ENCODE assay signal across 20 cellular contexts in genomic region chr7:154804449-154804848, GRCh38.
DNase-seq lines count a peak whose midpoint lies in the region; ATAC-seq and TF ChIP-seq lines count a peak whose summit lies in the region.
"Had no signal": no experiment of that assay in that cellular context is flagged by ENCODE, and none has a peak within 500 bp of the region (broad histone marks: within the 10 kb centered on the region; RNA-seq: fewer than 3 reads in every experiment).

No MANE protein-coding gene starts in this region.

- no peak for TF ChIP-seq POLR2A in breast epithelium (IDR thresholded peaks at IDR 0.05)

- no peaks in the 10 kb centered on the region for H3K27me3 ChIP-seq in breast epithelium
- peaks cover 0 to 49% (median 0%) of the 10 kb centered on the region in 3 experiments for H3K27me3 ChIP-seq in neuronal stem cell (ENCODE audit: control insufficient read depth in 3 of 3, insufficient read depth in 3 of 3, low read depth in 1 of 3, low read length in 3 of 3)

- H4K91ac ChIP-seq in neuronal stem cell (ENCODE audit: low read depth, low read length, poor library complexity) = no peak overlapping the region

- H3K4ac ChIP-seq in neuronal stem cell (ENCODE audit: low read length) = no peak overlapping the region

- POLR2A ChIA-PET in MCF 10A (lab: Yijun Ruan, JAX) = interaction anchor here (0.6 to 2.2 kb wide), 9 partner anchors 10 to 129 kb away, joined by 3 to 12 read pairs (median 3); no protein-coding TSS in a partner anchor

- no peak overlapping the region for H4K8ac ChIP-seq in neuronal stem cell (ENCODE audit: low read depth, low read length)

- H3K27ac ChIP-seq in breast epithelium (no peak overlapping the region), epithelial cell of prostate (no peak overlapping the region), neuronal stem cell (replicated peaks; ENCODE audit: low read length) (no peak overlapping the region)
- H3K27ac ChIP-seq: 22Rv1, A549, C4-2B, HL-60 had no signal

- H2AFZ ChIP-seq in neuronal stem cell (ENCODE audit: low read length) = no peak overlapping the region

- H3K23ac ChIP-seq in neuronal stem cell (ENCODE audit: low read depth, low read length, poor library complexity) = no peak overlapping the region

- H2BK15ac ChIP-seq in neuronal stem cell (ENCODE audit: low read length) = no peak overlapping the region

- no peak for ATAC-seq in HG02610 (IDR thresholded peaks at IDR 0.05; ENCODE audit: unreplicated experiment)
- ATAC-seq in HG03432 (IDR thresholded peaks at IDR 0.05; ENCODE audit: unreplicated experiment) = no peak
- ATAC-seq in GM19324 (IDR thresholded peaks at IDR 0.05; ENCODE audit: low FRiP score, unreplicated experiment) = no peak
- ATAC-seq: A549, HCT116, K562 had no signal

- H3K4me3 ChIP-seq in breast epithelium (no peak overlapping the region), neuronal stem cell (ENCODE audit: low read length in 2 of 2) (no peak overlapping the region)
- H3K4me3 ChIP-seq: A549, K562 had no signal

- CTCF ChIA-PET in MCF 10A (lab: Yijun Ruan, JAX) = interaction anchor here (0.5 to 1.5 kb wide), 8 partner anchors 9 to 1532 kb away, joined by 3 to 9 read pairs (median 4); no protein-coding TSS in a partner anchor

- H3K27ac Mint-ChIP-seq in MCF 10A (ENCODE audit: low read depth, unreplicated experiment) = no peak overlapping the region
- H3K27ac Mint-ChIP-seq: CD4-positive, alpha-beta T cell; HFFc6 had no signal

- no peak overlapping the region for H3K4me2 ChIP-seq in neuronal stem cell (ENCODE audit: insufficient read depth, low read length, poor library complexity, severe bottlenecking)
- H3K4me2 ChIP-seq: A549 had no signal

- no peaks in the 10 kb centered on the region for H3K9me3 ChIP-seq in breast epithelium
- no peaks in the 10 kb centered on the region for H3K9me3 ChIP-seq in neuronal stem cell (replicated peaks in 1 of 2; ENCODE audit: control insufficient read depth in 2 of 2, insufficient read depth in 1 of 2, low read depth in 1 of 2, low read length in 2 of 2)
- H3K9me3 ChIP-seq: A549, Caco-2 had no signal

- peak overlapping the region; percentile 27 for H3K18ac ChIP-seq in neuronal stem cell (ENCODE audit: low read length)

- no peaks in the 10 kb centered on the region for H3K36me3 Mint-ChIP-seq in MCF 10A (ENCODE audit: insufficient read depth, unreplicated experiment)

- intact Hi-C loops in MCF 10A (cut with micrococcal nuclease) (no loop called here), breast epithelium (cut with DNase I; ENCODE audit: low total_unique reads) (loop anchor here (5.0 kb wide), 1 partner anchor 1353 kb away; no protein-coding TSS in a partner anchor)

- H2AK5ac ChIP-seq in neuronal stem cell (ENCODE audit: low read depth, low read length) = no peak overlapping the region

- no peak overlapping the region for H2BK12ac ChIP-seq in neuronal stem cell (ENCODE audit: low read length)

- H3K4me3 Mint-ChIP-seq in MCF 10A (ENCODE audit: unreplicated experiment) = no peak overlapping the region
- H3K4me3 Mint-ChIP-seq: CD4-positive, alpha-beta T cell; HFFc6 had no signal

- H3K9ac ChIP-seq in neuronal stem cell (ENCODE audit: low read depth, low read length, poor library complexity) = no peak overlapping the region

- no peaks in the 10 kb centered on the region for H3K4me1 Mint-ChIP-seq in MCF 10A (ENCODE audit: insufficient read depth, unreplicated experiment)

- H2BK5ac ChIP-seq in neuronal stem cell (ENCODE audit: low read length) = no peak overlapping the region

- no TSS peak for BruUV-seq in MCF 10A (replicated peaks; lab: Mats Ljungman, UMichigan)

- H3K36me3 ChIP-seq in breast epithelium (no peaks in the 10 kb centered on the region), neuronal stem cell (replicated peaks in 1 of 2; ENCODE audit: control insufficient read depth in 2 of 2, insufficient read depth in 2 of 2, low read length in 2 of 2) (no peaks in the 10 kb centered on the region)

- peaks cover 8% of the 10 kb centered on the region for H3K9me3 Mint-ChIP-seq in MCF 10A (ENCODE audit: unreplicated experiment)
- H3K9me3 Mint-ChIP-seq: CD4-positive, alpha-beta T cell had no signal

- no CpG with 5 or more reads among the region's 3 CpGs for WGBS in neuronal stem cell (ENCODE audit: extremely low coverage in 2 of 2, insufficient read length in 2 of 2, insufficient replicate concordance in 1 of 2), 2 donors

- H3K79me1 ChIP-seq in neuronal stem cell (ENCODE audit: low read depth, low read length) = no peaks in the 10 kb centered on the region

- no peak overlapping the region for H3K14ac ChIP-seq in neuronal stem cell (ENCODE audit: low read length)

- H3K4me1 ChIP-seq in breast epithelium = no peaks in the 10 kb centered on the region
- H3K4me1 ChIP-seq in neuronal stem cell (ENCODE audit: control insufficient read depth in 2 of 2, insufficient read depth in 1 of 2, low read depth in 1 of 2, low read length in 2 of 2) = no peaks in the 10 kb centered on the region
- H3K4me1 ChIP-seq: A549, Caco-2 had no signal

- no peak overlapping the region for H2BK120ac ChIP-seq in neuronal stem cell (ENCODE audit: low read depth, low read length)

- DNase-seq in MCF 10A (ENCODE audit: unreplicated experiment) = peak; percentile 33
- no peak for DNase-seq in breast epithelium (ENCODE audit: low spot score in 2 of 2)
- DNase-seq in epithelial cell of prostate (ENCODE audit: low read depth, low spot score) = peak; percentile 18
- no peak for DNase-seq in neuronal stem cell (ENCODE audit: low spot score)
- DNase-seq: AML-193; Caco-2; CD4-positive, alpha-beta T cell; GOT3; H7; HFFc6; IMR-90 had no signal

- TF ChIP-seq CTCF in MCF 10A (IDR thresholded peaks at IDR 0.05; ENCODE audit: unreplicated experiment) (no peak), breast epithelium (IDR thresholded peaks at IDR 0.05) (no peak)

- H3K27me3 Mint-ChIP-seq in MCF 10A (ENCODE audit: insufficient read depth, unreplicated experiment) = no peaks in the 10 kb centered on the region

Comparison
In these comparisons a context has a peak if more than half of its experiments do, and no peak if none do; other contexts are left out.
1. DNase-seq: peak in MCF 10A (single experiment) and epithelial cell of prostate (single experiment); none in breast epithelium (0 of 2) and neuronal stem cell (single experiment).